Comparison of ENCODE assay signal across 12 cellular contexts in genomic region chrX:9285342-9285771, GRCh38.
DNase-seq lines count a peak whose midpoint lies in the region; ATAC-seq and TF ChIP-seq lines count a peak whose summit lies in the region.
"Had no signal": no experiment of that assay in that cellular context is flagged by ENCODE, and none has a peak within 500 bp of the region (broad histone marks: within the 10 kb centered on the region; RNA-seq: fewer than 3 reads in every experiment).

No MANE protein-coding gene starts in this region.

- H3K27me3 Mint-ChIP-seq in activated naive CD8-positive, alpha-beta T cell, result no peaks in the 10 kb centered on the region

- peak overlapping the region; percentile 82 for H3K4me3 Mint-ChIP-seq in activated naive CD8-positive, alpha-beta T cell
- H3K4me3 Mint-ChIP-seq: endodermal cell had no signal

- H3K36me3 Mint-ChIP-seq in activated naive CD8-positive, alpha-beta T cell, result no peaks in the 10 kb centered on the region

- H3K27ac Mint-ChIP-seq in activated naive CD8-positive, alpha-beta T cell, result peak overlapping the region; percentile 99
- H3K27ac Mint-ChIP-seq: endodermal cell had no signal

- peak; percentile 49 to 52 for DNase-seq in activated CD4-positive, alpha-beta T cell treated with anti-CD3 and anti-CD28 coated beads, Interleukin-2, amount 50 U/mL, for 4 hours
- DNase-seq in stimulated activated CD8-positive, alpha-beta memory T cell treated with anti-CD3 and anti-CD28 coated beads, Interleukin-15, amount 100 ng/mL, for 4 hours (ENCODE audit: low read depth in 2 of 2), result peak; percentile 32 to 49
- DNase-seq in ACHN (no peak), GM10266 (ENCODE audit: extremely low spot score) (no peak), Ammon's horn (ENCODE audit: low spot score) (no peak)
- DNase-seq: endodermal cell; mesenchymal stem cell; NK-92 treated with Interleukin-12 subunit alpha and Interleukin-12 subunit beta, amount 100 ng/mL, for 24 hours had no signal

- no peaks in the 10 kb centered on the region for H3K9me3 Mint-ChIP-seq in activated naive CD8-positive, alpha-beta T cell (ENCODE audit: low read depth)

- peak; percentile 57 for ATAC-seq in HG02885 (IDR thresholded peaks at IDR 0.05; ENCODE audit: poor library complexity, unreplicated experiment)
- ATAC-seq in GM21447 (IDR thresholded peaks at IDR 0.05; ENCODE audit: unreplicated experiment), result no peak
- ATAC-seq: SK-N-SH treated with all-trans-retinoic acid at 6 μM for 48 hours had no signal

- in situ Hi-C loops in ACHN (cut with HindIII; ENCODE audit: low pct_ligation_motif_present, low pct_unique_long_range_greater_than_20kb, low sequenced_read_pairs), result no loop called here

- peaks cover 38% of the 10 kb centered on the region for H3K4me1 Mint-ChIP-seq in activated naive CD8-positive, alpha-beta T cell (ENCODE audit: low read depth)
- H3K4me1 Mint-ChIP-seq: endodermal cell had no signal

- no peak for TF ChIP-seq CTCF in GM10266 (IDR thresholded peaks at IDR 0.05; ENCODE audit: control insufficient read depth, insufficient read depth, low read depth, missing control alignments)

Comparison
In these comparisons a context has a peak if more than half of its experiments do, and no peak if none do; other contexts are left out.
1. DNase-seq: peak in activated CD4-positive, alpha-beta T cell treated with anti-CD3 and anti-CD28 coated beads, Interleukin-2, amount 50 U/mL, for 4 hours (2 of 2) and stimulated activated CD8-positive, alpha-beta memory T cell treated with anti-CD3 and anti-CD28 coated beads, Interleukin-15, amount 100 ng/mL, for 4 hours (2 of 2); none in ACHN (single experiment), GM10266 (single experiment) and Ammon's horn (single experiment).